In genomic region chr14:96752156-96752555, GRCh38 we compare ENCODE assay signal across 21 cellular contexts.
"Had no signal": no experiment of that assay in that cellular context is flagged by ENCODE, and none has a peak within 500 bp of the region (broad histone marks: within the 10 kb centered on the region; RNA-seq: fewer than 3 reads in every experiment).

No MANE protein-coding gene starts in this region.

- H3K4me2 ChIP-seq: SK-N-SH had no signal

- H3K9me2 ChIP-seq: SK-N-SH had no signal

- H3K9me3 Mint-ChIP-seq: IgD-negative memory B cell had no signal

- ATAC-seq: Panc1 had no signal

- H3K27ac ChIP-seq: RWPE1 had no signal

- FAIRE-seq: HTR-8/SVneo had no signal

- DNase-seq: KBM-7, NCI-H1048, NCI-H1105, NCI-H1417, NCI-H1436 treated with DMSO at 0.1 percent for 48 hours, NCI-H1694, NCI-H187 treated with DMSO at 0.1 percent for 48 hours, NCI-H2029 treated with DMSO at 0.1 percent for 48 hours, NCI-H2171 treated with DMSO at 0.1 percent for 48 hours, NCI-H345, NCI-H446 treated with DMSO at 0.1 percent for 48 hours, NCI-H510A treated with DMSO at 0.1 percent for 48 hours, NCI-H526, NCI-H748 treated with DMSO at 0.1 percent for 48 hours, SHP77, SK-N-SH, SW 1271 had no signal

- H3K4me3 Mint-ChIP-seq: IgD-negative memory B cell had no signal

- H3K4me1 Mint-ChIP-seq: IgD-negative memory B cell had no signal

- H3K9ac ChIP-seq: SK-N-SH had no signal

- H3K9me3 ChIP-seq: SK-N-SH had no signal
